ENCODE assay signal across 1 cellular context in the genomic region with DNA sequence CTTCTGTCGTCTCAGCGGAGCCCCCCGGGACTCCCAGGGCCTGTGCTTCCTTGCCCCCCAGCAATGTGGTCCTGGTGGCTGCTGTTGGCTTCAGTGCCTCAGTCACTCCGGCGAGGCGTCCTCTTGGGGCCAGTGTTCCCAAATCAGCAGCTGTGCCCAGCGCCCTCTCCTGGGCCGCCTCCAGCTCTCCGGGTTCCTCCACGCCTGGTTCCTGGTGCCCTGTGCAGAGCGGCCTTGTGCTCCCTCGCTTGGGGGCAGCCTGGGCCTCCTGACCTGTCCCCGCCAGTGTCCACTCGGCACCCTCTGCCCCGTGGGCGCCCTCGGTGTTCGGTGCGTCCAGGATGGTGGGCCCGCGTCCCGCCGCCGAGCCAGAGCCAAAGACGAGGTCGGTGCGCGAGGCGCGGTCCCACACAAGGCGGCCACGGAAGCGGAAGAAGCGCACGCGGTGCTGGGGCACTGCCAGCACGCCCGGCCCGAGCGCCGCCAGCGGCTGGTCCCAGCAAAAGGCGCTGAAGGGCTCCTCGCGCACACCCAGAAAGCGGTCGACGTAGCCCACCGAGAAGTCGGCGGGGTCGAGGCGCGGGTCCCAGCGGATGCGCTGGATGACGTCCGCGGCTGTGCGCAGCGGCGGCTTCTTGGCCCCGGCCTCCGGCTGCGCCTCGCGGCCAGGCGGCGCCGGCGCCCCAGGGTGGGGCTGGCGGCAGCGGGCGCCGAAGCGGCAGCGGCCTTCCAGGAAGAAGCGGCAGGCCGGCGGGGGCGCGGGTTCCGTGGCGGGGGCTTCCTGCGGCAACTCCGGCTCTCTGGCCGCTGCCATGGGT.
TF ChIP-seq lines count a peak whose summit lies in the region.

No MANE protein-coding gene starts in this region.

TF ChIP-seq in endothelial cell of umbilical vein, 7 proteins besides CTCF, POLR2A, EP300 and RAD21:
- TF ChIP-seq MYC (IDR thresholded peaks at IDR 0.05; ENCODE audit: low read depth, low read length) (peak; percentile 18), GATA2 (IDR thresholded peaks at IDR 0.05; ENCODE audit: insufficient read depth, insufficient read length, low read depth, low read length) (no peak), EZH2 (IDR thresholded peaks at IDR 0.05; ENCODE audit: borderline replicate concordance, low read depth, low read length, severe bottlenecking) (no peak), FOS (IDR thresholded peaks at IDR 0.05; ENCODE audit: borderline replicate concordance, insufficient read depth, low read length) (no peak), JUN (IDR thresholded peaks at IDR 0.05; ENCODE audit: borderline replicate concordance, insufficient read depth, insufficient read length, low read depth) (no peak)
- TF ChIP-seq, protein P1, sequence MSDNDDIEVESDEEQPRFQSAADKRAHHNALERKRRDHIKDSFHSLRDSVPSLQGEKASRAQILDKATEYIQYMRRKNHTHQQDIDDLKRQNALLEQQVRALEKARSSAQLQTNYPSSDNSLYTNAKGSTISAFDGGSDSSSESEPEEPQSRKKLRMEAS (IDR thresholded peaks at IDR 0.05; ENCODE audit: insufficient read depth, insufficient read length), result peak; percentile 59
